31 cellular contexts compared by ENCODE assay signal in the genomic region with DNA sequence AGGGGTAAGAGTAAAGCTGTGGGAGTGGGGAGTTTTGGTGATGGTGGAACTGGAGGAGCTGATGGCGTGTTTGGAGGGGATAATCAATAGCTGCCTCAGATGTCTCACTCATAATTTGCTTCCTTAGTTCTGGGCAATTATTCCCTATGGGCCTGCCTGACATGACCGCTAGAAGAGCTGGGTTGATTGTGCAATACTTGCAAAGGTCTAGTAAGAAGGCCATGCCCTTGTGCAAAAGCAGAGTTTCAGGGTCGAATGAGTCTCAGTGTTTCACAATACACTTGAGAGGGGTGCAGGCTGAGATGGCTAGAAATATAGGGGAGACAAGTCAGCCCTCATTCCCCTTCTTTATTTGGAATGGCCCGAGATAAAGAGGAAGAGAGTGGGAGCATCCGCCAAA.
"Had no signal": no experiment of that assay in that cellular context is flagged by ENCODE, and none has a peak within 500 bp of the region (broad histone marks: within the 10 kb centered on the region; RNA-seq: fewer than 3 reads in every experiment).

No MANE protein-coding gene starts in this region.

- ATAC-seq: activated naive CD4-positive, alpha-beta T cell treated with anti-CD3 and anti-CD28 coated beads, Interleukin-2, amount 50 U/mL, for 72 hours; activated T-cell treated with anti-CD3 and anti-CD28 coated beads, Interleukin-2, amount 50 U/mL, for 72 hours; esophagus mucosa; WTC11 had no signal

- H3K36me3 ChIP-seq: ascending aorta, breast epithelium, cardiac muscle cell, colonic mucosa had no signal

- FAIRE-seq: frontal cortex, TTC549 had no signal

- H3K4me1 ChIP-seq: ascending aorta, breast epithelium, colonic mucosa had no signal

- H3K27me3 ChIP-seq: ascending aorta, cardiac muscle cell, colonic mucosa had no signal

- H3K27ac ChIP-seq: ascending aorta, breast epithelium, cardiac muscle cell, colonic mucosa, dorsolateral prefrontal cortex, VCaP had no signal

- H3K9me3 ChIP-seq: ascending aorta, colonic mucosa had no signal

- H3K4me3 ChIP-seq: ascending aorta, breast epithelium, cardiac muscle cell, colonic mucosa, dorsolateral prefrontal cortex had no signal

- DNase-seq: activated CD4-positive, alpha-beta memory T cell treated with anti-CD3 and anti-CD28 coated beads, Interleukin-2, amount 10 ng/mL, durations not matched to agents 7 days and 5 days; activated CD4-positive, alpha-beta T cell treated with anti-CD3 and anti-CD28 coated beads for 1 hour; activated CD4-positive, alpha-beta T cell treated with anti-CD3 and anti-CD28 coated beads for 4 hours; activated CD4-positive, alpha-beta T cell treated with anti-CD3 and anti-CD28 coated beads, Interleukin-2, amount 10 ng/mL, durations not matched to agents 7 days and 5 days; activated CD4-positive, alpha-beta T cell treated with anti-CD3 and anti-CD28 coated beads, Interleukin-2, amount 50 U/mL, for 4 hours; activated CD8-positive, alpha-beta memory T cell treated with anti-CD3 and anti-CD28 coated beads, Interleukin-2, amount 50 U/mL, for 48 hours; activated gamma-delta T cell; activated naive CD4-positive, alpha-beta T cell; activated naive CD4-positive, alpha-beta T cell treated with anti-CD3 and anti-CD28 coated beads, Interleukin-2, amount 10 ng/mL, durations not matched to agents 7 days and 5 days; activated naive CD8-positive, alpha-beta T cell treated with anti-CD3 and anti-CD28 coated beads, Interleukin-2, amount 10 ng/mL, durations not matched to agents 7 days and 5 days; activated T-cell treated with anti-CD3 and anti-CD28 coated beads for 4 hours; activated T-cell treated with anti-CD3 and anti-CD28 coated beads, Interleukin-2, amount 50 U/mL, for 24 hours; activated T-cell treated with anti-CD3 and anti-CD28 coated beads, Interleukin-2, amount 50 U/mL, for 72 hours; central memory CD4-positive, alpha-beta T cell; cerebellar nuclear complex; colonic mucosa; dorsolateral prefrontal cortex; effector memory CD4-positive, alpha-beta T cell; endodermal cell; foreskin fibroblast; head of caudate nucleus; T-helper 2 cell had no signal
